31 cellular contexts compared by ENCODE assay signal in genomic region chr10:75291800-75292199, GRCh38.
"Had no signal": no experiment of that assay in that cellular context is flagged by ENCODE, and none has a peak within 500 bp of the region (broad histone marks: within the 10 kb centered on the region; RNA-seq: fewer than 3 reads in every experiment).

No MANE protein-coding gene starts in this region.

- H2AFZ ChIP-seq: hepatocyte had no signal

- H3K36me3 ChIP-seq: colonic mucosa, pancreas, right atrium auricular region, suprapubic skin, transverse colon had no signal

- H3K27me3 ChIP-seq: colonic mucosa, dorsolateral prefrontal cortex, hepatocyte, pancreas, right atrium auricular region, suprapubic skin, transverse colon had no signal

- H3K4me1 ChIP-seq: colonic mucosa had no signal

- H3K4me3 Mint-ChIP-seq: activated B cell treated with CpG ODN at 0.5 μM for 24 hours; activated naive CD4-positive, alpha-beta T cell treated with anti-CD3 and anti-CD28 coated beads for 36 hours; activated naive CD8-positive, alpha-beta T cell treated with anti-CD3 and anti-CD28 coated beads, Interleukin-2, amount 10 ng/mL, durations not matched to agents 7 days and 5 days; activated T-cell treated with anti-CD3 and anti-CD28 coated beads, Interleukin-2, amount 50 U/mL, for 4 hours; effector memory CD8-positive, alpha-beta T cell; mesothelial cell of epicardium; stimulated activated naive CD8-positive, alpha-beta T cell treated with anti-CD3 and anti-CD28 coated beads, Interleukin-15, amount 100 ng/mL, for 72 hours had no signal

- H3K27ac ChIP-seq: colonic mucosa, dorsolateral prefrontal cortex, hepatocyte, pancreas, psoas muscle, right atrium auricular region, suprapubic skin, transverse colon had no signal

- H3K9me3 Mint-ChIP-seq: activated T-helper 2 cell treated with anti-CD3 and anti-CD28 coated beads, Interferon-gamma antibody, Interleukin-2, Interleukin-4, amounts not matched to agents 10 μg/mL and 5 μg/mL and 100 μg/mL, durations not matched to agents 14 hours and 24 hours and 36 hours had no signal

- H3K4me1 Mint-ChIP-seq: stimulated activated naive CD8-positive, alpha-beta T cell treated with anti-CD3 and anti-CD28 coated beads, Interleukin-15, amount 100 ng/mL, for 72 hours had no signal

- H3K4me2 ChIP-seq: hepatocyte had no signal

- DNase-seq: activated B cell treated with CpG ODN at 0.5 μM for 24 hours; activated CD4-positive, alpha-beta T cell treated with anti-CD3 and anti-CD28 coated beads for 4 hours; activated CD4-positive, alpha-beta T cell treated with anti-CD3 and anti-CD28 coated beads, Interleukin-2, amount 50 U/mL, for 48 hours; activated CD8-positive, alpha-beta memory T cell treated with anti-CD3 and anti-CD28 coated beads, Interleukin-2, amount 50 U/mL, for 48 hours; activated naive CD4-positive, alpha-beta T cell treated with anti-CD3 and anti-CD28 coated beads for 36 hours; activated naive CD8-positive, alpha-beta T cell treated with anti-CD3 and anti-CD28 coated beads, Interleukin-2, amount 10 ng/mL, durations not matched to agents 7 days and 5 days; activated T-cell treated with anti-CD3 and anti-CD28 coated beads, Interleukin-2, amount 50 U/mL, for 4 hours; amniotic stem cell; colonic mucosa; dorsolateral prefrontal cortex; effector memory CD8-positive, alpha-beta T cell; foreskin melanocyte; kidney glomerular epithelial cell; left ventricle myocardium superior; mammary epithelial cell; naive thymus-derived CD8-positive, alpha-beta T cell; pancreas; psoas muscle; stimulated activated CD4-positive, alpha-beta T cell treated with anti-CD3 and anti-CD28 coated beads, Interleukin-12 subunit alpha, Interleukin-12 subunit beta, amount 100 ng/mL, for 4 hours; stimulated activated naive CD8-positive, alpha-beta T cell treated with anti-CD3 and anti-CD28 coated beads, Interleukin-15, amount 100 ng/mL, for 72 hours; T-helper 1 cell; T-helper 9 cell; transverse colon had no signal

- FAIRE-seq: bronchial epithelial cell, endothelial cell of umbilical vein, pancreas had no signal

- H3K79me2 ChIP-seq: hepatocyte had no signal

- H3K4me3 ChIP-seq: colonic mucosa, dorsolateral prefrontal cortex, hepatocyte, pancreas, psoas muscle, right atrium auricular region, suprapubic skin, transverse colon had no signal

- H3K9me3 ChIP-seq: colonic mucosa, pancreas, right atrium auricular region, suprapubic skin, transverse colon had no signal

- ATAC-seq: activated T-cell treated with anti-CD3 and anti-CD28 coated beads, Interleukin-2, amount 50 U/mL, for 4 hours; effector memory CD8-positive, alpha-beta T cell; esophagus mucosa; left ventricle myocardium superior; naive thymus-derived CD8-positive, alpha-beta T cell; pancreas; psoas muscle; stimulated activated naive CD8-positive, alpha-beta T cell treated with anti-CD3 and anti-CD28 coated beads, Interleukin-15, amount 100 ng/mL, for 72 hours had no signal

- H3K36me3 Mint-ChIP-seq: activated naive CD8-positive, alpha-beta T cell treated with anti-CD3 and anti-CD28 coated beads, Interleukin-2, amount 10 ng/mL, durations not matched to agents 7 days and 5 days; mesothelial cell of epicardium had no signal

- H3K27ac Mint-ChIP-seq: activated B cell treated with CpG ODN at 0.5 μM for 24 hours; activated naive CD4-positive, alpha-beta T cell treated with anti-CD3 and anti-CD28 coated beads for 36 hours; activated naive CD8-positive, alpha-beta T cell treated with anti-CD3 and anti-CD28 coated beads, Interleukin-2, amount 10 ng/mL, durations not matched to agents 7 days and 5 days; activated T-helper 2 cell treated with anti-CD3 and anti-CD28 coated beads, Interferon-gamma antibody, Interleukin-2, Interleukin-4, amounts not matched to agents 10 μg/mL and 5 μg/mL and 100 μg/mL, durations not matched to agents 14 hours and 24 hours and 36 hours; effector memory CD8-positive, alpha-beta T cell; mesothelial cell of epicardium; naive thymus-derived CD8-positive, alpha-beta T cell; stimulated activated naive CD8-positive, alpha-beta T cell treated with anti-CD3 and anti-CD28 coated beads, Interleukin-15, amount 100 ng/mL, for 72 hours had no signal
